Comparison of ENCODE assay signal across 8 cellular contexts in genomic region chr17:45221081-45221996, GRCh38. TPM values are rescaled to one million over a fixed set of nuclear protein-coding genes. Genes with fewer than 3 reads are reported as not detected.
DNase-seq lines count a peak whose midpoint lies in the region; ATAC-seq and TF ChIP-seq lines count a peak whose summit lies in the region.

Gene FMNL1, plus strand, starts transcription at chr17:45221885. Its CDS starts 240 bp downstream, at chr17:45222125.

- peaks cover 68% of the 10 kb centered on the region for H3K36me3 Mint-ChIP-seq in T-helper 2 cell treated with Interferon-gamma antibody and Interleukin-4, amounts not matched to agents 5 μg/mL and 100 μg/mL, for 36 hours (ENCODE audit: low read depth)

- peaks cover 27% of the 10 kb centered on the region for H3K4me1 ChIP-seq in mammary epithelial cell (ENCODE audit: insufficient read depth, low read length)

- H3K9ac ChIP-seq in mammary epithelial cell (ENCODE audit: insufficient read depth, low read length) = no peak within 1 kb of the TSS

- H3K27ac ChIP-seq in mammary epithelial cell (ENCODE audit: insufficient read depth, low read depth, low read length) = no peak within 1 kb of the TSS

- BruUV-seq in mammary epithelial cell (replicated peaks; lab: Mats Ljungman, UMichigan) = no TSS peak

- WGBS in mammary epithelial cell (ENCODE audit: low coverage, missing lambda C conversion rate) = 61% methylated on average over 10 of the region's 95 CpGs

- H3K9me3 ChIP-seq in mammary epithelial cell (replicated peaks; ENCODE audit: insufficient read depth, low read length) = no peaks in the 10 kb centered on the region

- H3K27me3 ChIP-seq in mammary epithelial cell (ENCODE audit: insufficient read depth, low read length) = no peaks in the 10 kb centered on the region

- DNase-seq in CD1c-positive myeloid dendritic cell (ENCODE audit: extremely low spot score) (peak; percentile 83), HEK293T (ENCODE audit: extremely low spot score) (peak; percentile 58), mammary epithelial cell (no peak), left lobe of liver (ENCODE audit: low spot score) (no peak), cerebellar cortex (ENCODE audit: low spot score) (no peak)
- peak; percentile 69 for DNase-seq in T-helper 2 cell treated with Interferon-gamma antibody and Interleukin-4, amounts not matched to agents 5 μg/mL and 100 μg/mL, for 36 hours (ENCODE audit: low spot score)
- peak; percentile 36 to 66 for DNase-seq in stimulated activated CD4-positive, alpha-beta T cell treated with anti-CD3 and anti-CD28 coated beads, Interleukin-4, amount 100 ng/mL, for 4 hours

- peaks cover 53% of the 10 kb centered on the region for H3K4me1 Mint-ChIP-seq in T-helper 2 cell treated with Interferon-gamma antibody and Interleukin-4, amounts not matched to agents 5 μg/mL and 100 μg/mL, for 36 hours (ENCODE audit: low read depth)

- H3K27me3 Mint-ChIP-seq in T-helper 2 cell treated with Interferon-gamma antibody and Interleukin-4, amounts not matched to agents 5 μg/mL and 100 μg/mL, for 36 hours (ENCODE audit: low read depth) = no peaks in the 10 kb centered on the region

- intact Hi-C loops in mammary epithelial cell (cut with micrococcal nuclease) = no loop called here

- TF ChIP-seq CTCF in mammary epithelial cell (conservative IDR thresholded peaks at IDR 0.05 in 1 of 2, IDR thresholded peaks at IDR 0.05 in 1 of 2; ENCODE audit: extremely low read depth in 1 of 2, insufficient read depth in 1 of 2, low read depth in 1 of 2, low read length in 2 of 2) = no peak

- H3K36me3 ChIP-seq in mammary epithelial cell (ENCODE audit: insufficient read depth, low read length) = no peaks in the 10 kb centered on the region

- H3K4me3 ChIP-seq in mammary epithelial cell (replicated peaks in 1 of 3; ENCODE audit: insufficient read depth in 1 of 3, low read depth in 2 of 3, low read length in 3 of 3) = peak within 1 kb of the TSS; percentile 28 to 58 (median 54)

- CTCF ChIA-PET in HEK293T (lab: Yijun Ruan, JAX) = interaction anchor here (0.7 to 2.2 kb wide), 3 partner anchors 11 to 86 kb away, joined by 3 to 9 read pairs (median 3); partner anchors contain the start of gene ACBD4
- CTCF ChIA-PET in mammary epithelial cell (lab: Charles Lee; ENCODE audit: low non-redundant PET) = no interaction called here

- H3K9me3 Mint-ChIP-seq in T-helper 2 cell treated with Interferon-gamma antibody and Interleukin-4, amounts not matched to agents 5 μg/mL and 100 μg/mL, for 36 hours = no peaks in the 10 kb centered on the region

- peak; percentile 39 for ATAC-seq in left lobe of liver
- no peak for ATAC-seq in GM21390 (IDR thresholded peaks at IDR 0.05; ENCODE audit: unreplicated experiment)

- peak within 1 kb of the TSS; percentile 85 for H3K4me2 ChIP-seq in mammary epithelial cell (ENCODE audit: insufficient read depth, low read depth, low read length)

- no peaks in the 10 kb centered on the region for H4K20me1 ChIP-seq in mammary epithelial cell (ENCODE audit: insufficient read depth, low read length)

- dilution Hi-C loops in mammary epithelial cell (cut with HindIII; ENCODE audit: low sequenced_read_pairs) = no loop called here

- POLR2A ChIA-PET in HEK293T (lab: Yijun Ruan, JAX) = interaction anchor here (0.6 to 1.3 kb wide), 3 partner anchors 12 to 73 kb away, joined by 3 to 4 read pairs (median 3); partner anchors contain the start of gene HEXIM1

- H3K4me3 Mint-ChIP-seq in T-helper 2 cell treated with Interferon-gamma antibody and Interleukin-4, amounts not matched to agents 5 μg/mL and 100 μg/mL, for 36 hours = peak within 1 kb of the TSS; percentile 99

- in situ Hi-C loops in mammary epithelial cell (cut with MboI; ENCODE audit: low sequenced_read_pairs in 2 of 2) = loop anchor here (5.0 to 25.0 kb wide), 2 partner anchors 166 to 641 kb away; no protein-coding TSS in a partner anchor

- peak within 1 kb of the TSS; percentile 80 for H2AFZ ChIP-seq in mammary epithelial cell (ENCODE audit: low read depth, low read length)

- H3K27ac Mint-ChIP-seq in T-helper 2 cell treated with Interferon-gamma antibody and Interleukin-4, amounts not matched to agents 5 μg/mL and 100 μg/mL, for 36 hours = peak within 1 kb of the TSS; percentile 98

- H3K79me2 ChIP-seq in mammary epithelial cell (ENCODE audit: insufficient read depth, low read length) = no peaks in the 10 kb centered on the region

TF ChIP-seq in HEK293T, 16 proteins besides CTCF, POLR2A, EP300 and RAD21:
- TF ChIP-seq FOXA1 (IDR thresholded peaks at IDR 0.05) (no peak), FOXK2 (IDR thresholded peaks at IDR 0.05) (no peak), HDGF (IDR thresholded peaks at IDR 0.05; ENCODE audit: borderline replicate concordance) (no peak), ELF4 (IDR thresholded peaks at IDR 0.05) (no peak), CTBP1 (IDR thresholded peaks at IDR 0.05; ENCODE audit: borderline replicate concordance) (no peak), ZNF384 (IDR thresholded peaks at IDR 0.05) (no peak), TARDBP (IDR thresholded peaks at IDR 0.05) (no peak), SUZ12 (IDR thresholded peaks at IDR 0.05) (no peak), PKNOX1 (IDR thresholded peaks at IDR 0.05) (no peak), ARNT (IDR thresholded peaks at IDR 0.05) (no peak)

RNA-seq across cellular contexts. Expression of gene FMNL1, which starts in this region (rescaled TPM):
- total RNA-seq in mammary epithelial cell (1 to 10 TPM; 1.5 to 3.5 TPM), left lobe of liver (3.4 TPM)
- polyA plus RNA-seq in mammary epithelial cell = 2.0 TPM
- polyA minus RNA-seq in mammary epithelial cell = 8.4 TPM

Comparison
In these comparisons a context has a peak if more than half of its experiments do, and no peak if none do; other contexts are left out.
1. DNase-seq: peak in CD1c-positive myeloid dendritic cell (single experiment), HEK293T (single experiment), T-helper 2 cell treated with Interferon-gamma antibody and Interleukin-4, amounts not matched to agents 5 μg/mL and 100 μg/mL, for 36 hours (single experiment) and stimulated activated CD4-positive, alpha-beta T cell treated with anti-CD3 and anti-CD28 coated beads, Interleukin-4, amount 100 ng/mL, for 4 hours (2 of 2); none in mammary epithelial cell (single experiment), left lobe of liver (single experiment) and cerebellar cortex (single experiment).